22 cellular contexts compared by ENCODE assay signal in genomic region chr7:38189256-38189938, GRCh38.
A peak's percentile ranks its signal among the peaks of the same experiment; 100 is the strongest.
DNase-seq lines count a peak whose midpoint lies in the region; ATAC-seq and TF ChIP-seq lines count a peak whose summit lies in the region.
"Had no signal": no experiment of that assay in that cellular context is flagged by ENCODE, and none has a peak within 500 bp of the region (broad histone marks: within the 10 kb centered on the region; RNA-seq: fewer than 3 reads in every experiment).

No MANE protein-coding gene starts in this region.

- H3K9me3 ChIP-seq in BLaER1 treated with 17β-estradiol and CSF1 and Interleukin-3, amounts not matched to agents 10 nM and 100 nM (replicated peaks in 1 of 11) = peaks cover 13 to 31% (median 23%) of the 10 kb centered on the region in 11 experiments; a peak in 21 of 22 replicates
- H3K9me3 ChIP-seq in HUES48 (ENCODE audit: control insufficient read depth, insufficient read depth, low read length) = no peaks in the 10 kb centered on the region
- H3K9me3 ChIP-seq in RWPE2 (ENCODE audit: severe bottlenecking) = peaks cover 3% of the 10 kb centered on the region

- H3K4me1 ChIP-seq in BLaER1 treated with 17β-estradiol and CSF1 and Interleukin-3, amounts not matched to agents 10 nM and 100 nM = peaks cover 12 to 47% (median 32%) of the 10 kb centered on the region in 10 experiments
- H3K4me1 ChIP-seq in HUES48 (ENCODE audit: control insufficient read depth, insufficient read depth, low read length) (peaks cover 51% of the 10 kb centered on the region), RWPE2 (ENCODE audit: insufficient read depth, poor library complexity, severe bottlenecking) (peaks cover 17% of the 10 kb centered on the region)

- H4K20me1 ChIP-seq in BLaER1 treated with 17β-estradiol and CSF1 and Interleukin-3, amounts not matched to agents 10 nM and 100 nM = peaks cover 5 to 82% (median 22%) of the 10 kb centered on the region in 11 experiments; a peak in 13 of 22 replicates

- DNase-seq in RWPE2 (ENCODE audit: low spot score) (no peak), left kidney (ENCODE audit: low read depth, low spot score) (peak; percentile 22), NCI-H1105 treated with DMSO at 0.1 percent for 48 hours (lab: John Stamatoyannopoulos, UW) (no peak), Kasumi-1 (lab: John Stamatoyannopoulos, UW) (no peak)
- DNase-seq: activated CD4-positive, alpha-beta T cell treated with anti-CD3 and anti-CD28 coated beads, Interleukin-2, amount 10 ng/mL, durations not matched to agents 24 days and 14 days; activated CD8-positive, alpha-beta memory T cell treated with anti-CD3 and anti-CD28 coated beads, Interleukin-2, amount 10 ng/mL, durations not matched to agents 7 days and 5 days; CD4-positive, CD25-positive, alpha-beta regulatory T cell; DMS53; effector memory CD4-positive, alpha-beta T cell; hypothalamus; islet precursor cell; NK-92 treated with Interleukin-12 subunit alpha and Interleukin-12 subunit beta, amount 100 ng/mL, for 24 hours; nucleus accumbens; substantia nigra had no signal

- no peak overlapping the region; a peak in 1 of 22 replicates for H3K27ac ChIP-seq in BLaER1 treated with 17β-estradiol and CSF1 and Interleukin-3, amounts not matched to agents 10 nM and 100 nM
- peak overlapping the region; percentile 7 for H3K27ac ChIP-seq in HUES48 (ENCODE audit: low read depth, low read length)
- no peak overlapping the region for H3K27ac ChIP-seq in RWPE2 (ENCODE audit: poor library complexity, severe bottlenecking)

- H3K4me2 ChIP-seq in BLaER1 treated with 17β-estradiol and CSF1 and Interleukin-3, amounts not matched to agents 10 nM and 100 nM = peak overlapping the region in 8 of 11 experiments; percentile 11 to 55 (median 42); a peak in 13 of 22 replicates

- ATAC-seq in RWPE2 (ENCODE audit: low read depth) = 0 out of 3 replicates have a peak, but pooled peaks have one; percentile 39
- no peak for ATAC-seq in HG02981 (IDR thresholded peaks at IDR 0.05; ENCODE audit: unreplicated experiment)
- ATAC-seq in GM19397 (IDR thresholded peaks at IDR 0.05; ENCODE audit: unreplicated experiment) = no peak
- ATAC-seq: activated CD8-positive, alpha-beta memory T cell treated with anti-CD3 and anti-CD28 coated beads, Interleukin-2, amount 10 ng/mL, durations not matched to agents 7 days and 5 days; esophagus mucosa; HCT116; Right ventricle myocardium inferior had no signal

- H3K27me3 ChIP-seq in BLaER1 treated with 17β-estradiol and CSF1 and Interleukin-3, amounts not matched to agents 10 nM and 100 nM = no peaks in the 10 kb centered on the region
- H3K27me3 ChIP-seq in HUES48 (ENCODE audit: control insufficient read depth, insufficient read depth, low read length) = no peaks in the 10 kb centered on the region
- no peaks in the 10 kb centered on the region for H3K27me3 ChIP-seq in RWPE2 (ENCODE audit: insufficient read depth, poor library complexity, severe bottlenecking)

- H3K4me3 ChIP-seq in BLaER1 treated with 17β-estradiol and CSF1 and Interleukin-3, amounts not matched to agents 10 nM and 100 nM = no peak overlapping the region
- H3K4me3 ChIP-seq in HUES48 (ENCODE audit: low read depth, low read length) (no peak overlapping the region), RWPE2 (ENCODE audit: severe bottlenecking) (no peak overlapping the region)
- H3K4me3 ChIP-seq: lung had no signal

- peaks cover under 1 to 47% (median 22%) of the 10 kb centered on the region in 11 experiments; a peak in 19 of 22 replicates for H3K36me3 ChIP-seq in BLaER1 treated with 17β-estradiol and CSF1 and Interleukin-3, amounts not matched to agents 10 nM and 100 nM
- no peaks in the 10 kb centered on the region for H3K36me3 ChIP-seq in HUES48 (ENCODE audit: control insufficient read depth, insufficient read depth, low read length)
- H3K36me3 ChIP-seq in RWPE2 (ENCODE audit: low read depth) = peaks cover 7% of the 10 kb centered on the region; the same call in 1 of the 2 replicates

- H3K9ac ChIP-seq in BLaER1 treated with 17β-estradiol and CSF1 and Interleukin-3, amounts not matched to agents 10 nM and 100 nM = no peak overlapping the region
- no peak overlapping the region for H3K9ac ChIP-seq in HUES48 (ENCODE audit: low read depth, low read length)

- TF ChIP-seq CTCF in RWPE2 (IDR thresholded peaks at IDR 0.05; ENCODE audit: poor library complexity, severe bottlenecking) = no peak
